Comparison of ENCODE assay signal across 22 cellular contexts in genomic region chr11:92332986-92333385, GRCh38.
DNase-seq lines count a peak whose midpoint lies in the region; ATAC-seq and TF ChIP-seq lines count a peak whose summit lies in the region.
"Had no signal": no experiment of that assay in that cellular context is flagged by ENCODE, and none has a peak within 500 bp of the region (broad histone marks: within the 10 kb centered on the region; RNA-seq: fewer than 3 reads in every experiment).

No MANE protein-coding gene starts in this region.

- POLR2A ChIA-PET in RWPE1 (lab: Yijun Ruan, JAX; ENCODE audit: low non-redundant PET) = interaction anchor here (0.7 kb wide), 1 partner anchor 368 kb away, joined by 3 read pairs; no protein-coding TSS in a partner anchor

- DNase-seq in AG20443 (ENCODE audit: low spot score) (peak; percentile 12), M059J (ENCODE audit: low read depth) (peak; percentile 47), fibroblast of mammary gland (ENCODE audit: low read depth) (peak; percentile 41), omental fat pad (ENCODE audit: low spot score) (no peak), RWPE1 (ENCODE audit: low spot score) (no peak), esophagus muscularis mucosa (ENCODE audit: extremely low spot score) (no peak), NK-92 (lab: John Stamatoyannopoulos, UW; ENCODE audit: unreplicated experiment) (no peak)
- no peak for DNase-seq in activated naive CD4-positive, alpha-beta T cell (lab: John Stamatoyannopoulos, UW)
- DNase-seq: activated CD8-positive, alpha-beta memory T cell treated with anti-CD3 and anti-CD28 coated beads, Interleukin-2, amount 50 U/mL, for 48 hours; activated effector memory CD4-positive, alpha-beta T cell treated with anti-CD3 and anti-CD28 coated beads, Interleukin-2, amount 50 U/mL, for 16 hours; CD4-positive, alpha-beta memory T cell; DMS53; erythroblast; left colon; NCI-H1092 treated with DMSO at 0.1 percent for 48 hours; NCI-H2081; Peyer's patch; right lobe of liver; SK-N-SH; WERI-Rb-1 had no signal

- TF ChIP-seq POLR2A in esophagus muscularis mucosa (IDR thresholded peaks at IDR 0.05; ENCODE audit: low read depth) = no peak

- intact Hi-C loops in esophagus muscularis mucosa (cut with DNase I) = no loop called here

- no peaks in the 10 kb centered on the region for H3K27me3 ChIP-seq in esophagus muscularis mucosa
- H3K27me3 ChIP-seq: cardiac muscle cell, neutrophil, Peyer's patch, right lobe of liver had no signal

- H3K4me3 ChIP-seq in fibroblast of mammary gland (ENCODE audit: control insufficient read depth, low read depth, low read length) (no peak overlapping the region), esophagus muscularis mucosa (no peak overlapping the region)
- H3K4me3 ChIP-seq: cardiac muscle cell, Peyer's patch, right lobe of liver had no signal

- H3K4me1 ChIP-seq in esophagus muscularis mucosa = peaks cover 0 to 24% (median 5%) of the 10 kb centered on the region in 4 donors
- H3K4me1 ChIP-seq: Peyer's patch had no signal

- CTCF ChIA-PET in RWPE1 (lab: Yijun Ruan, JAX) = no interaction called here

- H3K36me3 ChIP-seq in esophagus muscularis mucosa = no peaks in the 10 kb centered on the region
- H3K36me3 ChIP-seq: cardiac muscle cell, neutrophil, Peyer's patch, right lobe of liver, WERI-Rb-1 had no signal

- no peak for TF ChIP-seq CTCF in fibroblast of mammary gland (conservative IDR thresholded peaks at IDR 0.05; ENCODE audit: control insufficient read depth, insufficient read depth, low read depth, low read length)
- no peak for TF ChIP-seq CTCF in omental fat pad (IDR thresholded peaks at IDR 0.05)
- no peak for TF ChIP-seq CTCF in RWPE1 (conservative IDR thresholded peaks at IDR 0.05; ENCODE audit: low read depth)
- TF ChIP-seq CTCF in esophagus muscularis mucosa (IDR thresholded peaks at IDR 0.05) = no peak

- H3K27ac ChIP-seq in RWPE1 = no peak overlapping the region
- no peak overlapping the region for H3K27ac ChIP-seq in esophagus muscularis mucosa (replicated peaks in 1 of 4)
- H3K27ac ChIP-seq: cardiac muscle cell, neutrophil, Peyer's patch, right lobe of liver, WERI-Rb-1 had no signal

- WGBS in esophagus muscularis mucosa = 58% methylated on average over 1 of the region's 1 CpG

- TF ChIP-seq EP300 in esophagus muscularis mucosa (IDR thresholded peaks at IDR 0.05) = no peak

- H3K9me3 ChIP-seq in esophagus muscularis mucosa = no peaks in the 10 kb centered on the region
- H3K9me3 ChIP-seq: neutrophil, Peyer's patch, right lobe of liver, SK-N-SH had no signal

- ATAC-seq in omental fat pad (ENCODE audit: low FRiP score) = peak; percentile 84
- ATAC-seq: left colon, right lobe of liver had no signal

Comparison
In these comparisons a context has a peak if more than half of its experiments do, and no peak if none do; other contexts are left out.
1. DNase-seq: peak in AG20443 (single experiment), M059J (single experiment) and fibroblast of mammary gland (single experiment); none in omental fat pad (single experiment), activated naive CD4-positive, alpha-beta T cell (0 of 4), RWPE1 (single experiment), esophagus muscularis mucosa (single experiment) and NK-92 (single experiment).